In genomic region chr19:33008738-33009137, GRCh38 we compare ENCODE assay signal across 23 cellular contexts.
"Had no signal": no experiment of that assay in that cellular context is flagged by ENCODE, and none has a peak within 500 bp of the region (broad histone marks: within the 10 kb centered on the region; RNA-seq: fewer than 3 reads in every experiment).

No MANE protein-coding gene starts in this region.

- H3K4me3 ChIP-seq: colonic mucosa, coronary artery, dorsolateral prefrontal cortex, esophagus muscularis mucosa, esophagus squamous epithelium, gastrocnemius medialis, gastroesophageal sphincter, heart left ventricle, heart right ventricle had no signal

- H3K27ac ChIP-seq: colonic mucosa, coronary artery, dorsolateral prefrontal cortex, epithelial cell of prostate, esophagus muscularis mucosa, esophagus squamous epithelium, foreskin keratinocyte, gastrocnemius medialis, gastroesophageal sphincter, heart left ventricle, heart right ventricle had no signal

- H3K9me3 ChIP-seq: colonic mucosa, esophagus muscularis mucosa, esophagus squamous epithelium, gastrocnemius medialis, gastroesophageal sphincter, heart left ventricle, heart right ventricle had no signal

- DNase-seq: colonic mucosa; cortex of kidney; dermis blood vessel endothelial cell; dorsolateral prefrontal cortex; effector CD4-positive, alpha-beta T cell; effector CD8-positive, alpha-beta T cell; effector memory CD4-positive, alpha-beta T cell; effector memory CD8-positive, alpha-beta T cell; endodermal cell; erythroblast; esophagus squamous epithelium; foreskin fibroblast; foreskin keratinocyte; foreskin melanocyte; gastrocnemius medialis; glutamatergic neuron; head of caudate nucleus; heart left ventricle; heart right ventricle had no signal

- H3K4me1 ChIP-seq: colonic mucosa, esophagus muscularis mucosa, foreskin keratinocyte, gastrocnemius medialis, gastroesophageal sphincter, heart left ventricle, heart right ventricle had no signal

- H3K36me3 ChIP-seq: esophagus squamous epithelium, gastrocnemius medialis, gastroesophageal sphincter, heart left ventricle had no signal
